In the genomic region with DNA sequence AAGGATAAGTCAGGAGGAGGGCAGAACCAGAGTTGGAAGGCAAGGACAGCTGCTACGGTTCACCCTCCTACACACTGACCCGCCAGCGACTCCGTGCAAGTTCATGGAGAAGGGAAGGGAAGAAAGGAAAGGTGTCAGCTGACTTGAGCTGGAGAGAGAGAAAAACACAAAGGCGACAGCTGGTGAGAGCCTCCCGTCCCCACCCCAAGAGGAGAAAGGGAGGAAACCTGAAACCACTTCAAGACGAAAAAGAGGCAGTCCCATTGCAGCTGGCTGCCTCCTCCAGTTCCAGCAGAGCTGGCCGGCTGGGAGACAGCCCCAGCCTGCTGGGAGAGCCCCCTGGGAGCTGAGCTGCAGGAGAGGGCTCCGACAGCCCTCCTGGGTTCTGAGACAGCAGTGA, we compare ENCODE assay signal across 1 cellular context.
A peak's percentile ranks its signal among the peaks of the same experiment; 100 is the strongest.
TF ChIP-seq lines count a peak whose summit lies in the region.

No MANE protein-coding gene starts in this region.

TF ChIP-seq in SK-N-SH, 30 proteins besides CTCF, POLR2A, EP300 and RAD21 (continued from another document):
- TF ChIP-seq USF2 (IDR thresholded peaks at IDR 0.05; ENCODE audit: borderline replicate concordance, low read depth, low read length) (no peak), TCF12 (IDR thresholded peaks at IDR 0.05) (peak; percentile 34; the same call in 1 of the 2 replicates), RCOR1 (IDR thresholded peaks at IDR 0.05; ENCODE audit: low read length) (no peak), POLR2AphosphoS5 (IDR thresholded peaks at IDR 0.05; ENCODE audit: low read depth, low read length) (no peak), ZBTB33 (IDR thresholded peaks at IDR 0.05; ENCODE audit: borderline replicate concordance, low read depth) (no peak), USF1 (IDR thresholded peaks at IDR 0.05; ENCODE audit: borderline replicate concordance, low read depth) (peak; percentile 53; the same call in 1 of the 2 replicates), MEF2A (IDR thresholded peaks at IDR 0.05; ENCODE audit: borderline replicate concordance, low read depth) (no peak)
- TF ChIP-seq, protein P1, sequence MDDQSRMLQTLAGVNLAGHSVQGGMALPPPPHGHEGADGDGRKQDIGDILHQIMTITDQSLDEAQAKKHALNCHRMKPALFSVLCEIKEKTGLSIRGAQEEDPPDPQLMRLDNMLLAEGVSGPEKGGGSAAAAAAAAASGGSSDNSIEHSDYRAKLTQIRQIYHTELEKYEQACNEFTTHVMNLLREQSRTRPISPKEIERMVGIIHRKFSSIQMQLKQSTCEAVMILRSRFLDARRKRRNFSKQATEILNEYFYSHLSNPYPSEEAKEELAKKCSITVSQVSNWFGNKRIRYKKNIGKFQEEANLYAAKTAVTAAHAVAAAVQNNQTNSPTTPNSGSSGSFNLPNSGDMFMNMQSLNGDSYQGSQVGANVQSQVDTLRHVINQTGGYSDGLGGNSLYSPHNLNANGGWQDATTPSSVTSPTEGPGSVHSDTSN (IDR thresholded peaks at IDR 0.05): peak; percentile 13; the same call in 1 of the 2 replicates
